Comparison of ENCODE assay signal across 8 cellular contexts in the genomic region with DNA sequence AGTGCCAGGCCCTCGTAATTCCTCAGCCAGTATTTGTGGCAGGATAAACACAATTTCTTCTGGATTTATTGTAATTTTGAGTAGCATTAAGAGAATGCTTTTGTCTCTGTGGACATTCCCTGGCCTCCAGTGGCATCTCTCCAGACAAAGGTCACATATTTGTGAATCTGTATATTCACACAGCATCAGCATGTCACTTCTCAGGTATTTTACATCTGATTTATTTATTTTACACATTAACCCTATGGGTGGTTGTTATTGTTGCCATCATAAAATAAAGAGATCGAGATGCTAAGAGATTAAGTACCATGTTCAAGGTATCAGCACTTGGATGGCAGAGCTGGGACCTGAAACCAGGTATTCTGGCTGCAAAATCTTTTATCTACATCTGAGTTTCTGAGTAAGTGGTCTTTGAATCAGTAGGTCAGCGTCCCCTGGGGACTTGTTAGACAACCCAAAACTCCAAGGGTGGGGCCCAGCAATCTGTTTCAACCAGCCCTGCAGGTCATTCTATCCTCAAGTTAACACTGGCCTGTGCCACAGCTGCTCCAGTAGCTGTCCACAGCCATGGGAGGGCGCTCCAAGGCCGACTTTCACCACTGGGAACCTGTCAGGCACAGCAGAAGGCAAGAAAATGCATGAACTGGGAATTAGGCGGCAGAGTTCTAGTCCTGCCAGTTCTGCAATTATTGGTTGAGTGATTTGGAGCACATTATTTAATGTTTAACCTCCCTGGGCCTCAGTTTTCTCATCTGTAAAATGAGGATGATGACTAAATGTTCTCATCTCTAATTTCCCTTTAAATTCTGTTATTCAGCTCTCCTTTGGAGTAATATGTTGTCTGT. TPM values are rescaled to one million over a fixed set of nuclear protein-coding genes. Genes with fewer than 3 reads are reported as not detected.
DNase-seq lines count a peak whose midpoint lies in the region; ATAC-seq and TF ChIP-seq lines count a peak whose summit lies in the region.

No MANE protein-coding gene starts in this region.

- H3K27ac ChIP-seq in SK-N-MC = no peak overlapping the region
- H3K27ac ChIP-seq in cardiac muscle cell = no peak overlapping the region

- H3K27ac Mint-ChIP-seq in activated naive CD4-positive, alpha-beta T cell treated with anti-CD3 and anti-CD28 coated beads for 36 hours = no peak overlapping the region

- no peaks in the 10 kb centered on the region for H3K27me3 ChIP-seq in cardiac muscle cell

- TF ChIP-seq CTCF in LNCAP (IDR thresholded peaks at IDR 0.05) = peak; percentile 84
- TF ChIP-seq CTCF in cardiac muscle cell (IDR thresholded peaks at IDR 0.05; ENCODE audit: low read depth, low read length) = peak; percentile 93

- H3K36me3 ChIP-seq in SK-N-MC (ENCODE audit: insufficient read depth, low read length) (no peaks in the 10 kb centered on the region), cardiac muscle cell (no peaks in the 10 kb centered on the region)

- no peak overlapping the region for H3K9ac ChIP-seq in SK-N-MC (ENCODE audit: insufficient read length)

- intact Hi-C loops in activated naive CD4-positive, alpha-beta T cell treated with anti-CD3 and anti-CD28 coated beads for 36 hours (cut with micrococcal nuclease) = loop anchor here (1.0 to 10.0 kb wide), 4 partner anchors 51 to 811 kb away; no protein-coding TSS in a partner anchor

- no peaks in the 10 kb centered on the region for H3K9me3 ChIP-seq in SK-N-MC (ENCODE audit: low read depth, low read length)
- H3K9me3 ChIP-seq in cardiac muscle cell (ENCODE audit: low read depth) = no peaks in the 10 kb centered on the region

- ATAC-seq in GM18520 (IDR thresholded peaks at IDR 0.05; ENCODE audit: unreplicated experiment) (no peak), GM18861 (IDR thresholded peaks at IDR 0.05; ENCODE audit: unreplicated experiment) (no peak)

- H3K36me3 Mint-ChIP-seq in activated naive CD4-positive, alpha-beta T cell treated with anti-CD3 and anti-CD28 coated beads for 36 hours (ENCODE audit: low read depth) = no peaks in the 10 kb centered on the region

- no peaks in the 10 kb centered on the region for H3K4me1 Mint-ChIP-seq in activated naive CD4-positive, alpha-beta T cell treated with anti-CD3 and anti-CD28 coated beads for 36 hours (ENCODE audit: low read depth)

- H3K4me3 Mint-ChIP-seq in activated naive CD4-positive, alpha-beta T cell treated with anti-CD3 and anti-CD28 coated beads for 36 hours = no peak overlapping the region

- H3K4me1 ChIP-seq in cardiac muscle cell (ENCODE audit: low read depth) = peaks cover 13% of the 10 kb centered on the region

- H3K9me3 Mint-ChIP-seq in activated naive CD4-positive, alpha-beta T cell treated with anti-CD3 and anti-CD28 coated beads for 36 hours = peaks cover under 1% of the 10 kb centered on the region

- no peak overlapping the region for H3K4me3 ChIP-seq in SK-N-MC
- no peak overlapping the region for H3K4me3 ChIP-seq in cardiac muscle cell

- H3K27me3 Mint-ChIP-seq in activated naive CD4-positive, alpha-beta T cell treated with anti-CD3 and anti-CD28 coated beads for 36 hours (ENCODE audit: low read depth) = peaks cover 2% of the 10 kb centered on the region

- peak; percentile 82 for DNase-seq in EH (ENCODE audit: low read depth)
- DNase-seq in SK-N-MC (ENCODE audit: low read depth, low spot score) = peak; percentile 35
- peak; percentile 92 for DNase-seq in activated naive CD4-positive, alpha-beta T cell treated with anti-CD3 and anti-CD28 coated beads for 36 hours
- DNase-seq in cardiac muscle cell (ENCODE audit: low read depth in 1 of 2, low spot score in 1 of 2) = peak; percentile 71 to 87
- DNase-seq in retina = peak; percentile 38

- CTCF ChIA-PET in activated naive CD4-positive, alpha-beta T cell treated with anti-CD3 and anti-CD28 coated beads for 36 hours (lab: Charles Lee) = interaction anchor here (0.7 to 2.3 kb wide), 15 partner anchors 10 to 699 kb away, joined by 3 to 11 read pairs (median 4); a partner anchor contains a TSS

RNA-seq across cellular contexts. Expression of a gene that starts 17.6 kb away (rescaled TPM):
- total RNA-seq in activated naive CD4-positive, alpha-beta T cell treated with anti-CD3 and anti-CD28 coated beads for 36 hours = 10 to 100 TPM; 57.4 to 60.5 TPM
- 46.6 and 78.6 TPM in 2 replicates for total RNA-seq in cardiac muscle cell
- 240 and 271 TPM in 2 replicates for polyA plus RNA-seq in cardiac muscle cell

Comparison
In these comparisons a context has a peak if more than half of its experiments do, and no peak if none do; other contexts are left out.
1. DNase-seq: peak in every context shown above with its lines; median percentile 92 in activated naive CD4-positive, alpha-beta T cell treated with anti-CD3 and anti-CD28 coated beads for 36 hours; 82 in EH; 79 in cardiac muscle cell; 38 in retina; 35 in SK-N-MC.